20 cellular contexts compared by ENCODE assay signal in genomic region chr1:66366618-66367017, GRCh38.
DNase-seq lines count a peak whose midpoint lies in the region; ATAC-seq and TF ChIP-seq lines count a peak whose summit lies in the region.
"Had no signal": no experiment of that assay in that cellular context is flagged by ENCODE, and none has a peak within 500 bp of the region (broad histone marks: within the 10 kb centered on the region; RNA-seq: fewer than 3 reads in every experiment).

No MANE protein-coding gene starts in this region.

- no peak overlapping the region for H3K27ac ChIP-seq in caudate nucleus (ENCODE audit: low read depth, low read length)
- H3K27ac ChIP-seq: colonic mucosa had no signal

- peaks cover 7% of the 10 kb centered on the region for H3K9me3 Mint-ChIP-seq in activated CD4-positive, alpha-beta T cell treated with anti-CD3 and anti-CD28 coated beads, Interleukin-2, amount 10 ng/mL, durations not matched to agents 24 days and 14 days
- no peaks in the 10 kb centered on the region for H3K9me3 Mint-ChIP-seq in HFFc6
- no peaks in the 10 kb centered on the region for H3K9me3 Mint-ChIP-seq in activated T-helper 17 cell treated with anti-CD3 and anti-CD28 coated beads, Interleukin-2, amount 50 U/mL, for 72 hours
- peaks cover 5% of the 10 kb centered on the region for H3K9me3 Mint-ChIP-seq in natural killer cell treated with Interleukin-12 subunit alpha and Interleukin-12 subunit beta and Interleukin-15 and Interleukin-18, amount 100 ng/mL, for 72 hours

- peak overlapping the region; percentile 75 for H3K27ac Mint-ChIP-seq in activated CD4-positive, alpha-beta T cell treated with anti-CD3 and anti-CD28 coated beads, Interleukin-2, amount 10 ng/mL, durations not matched to agents 24 days and 14 days
- H3K27ac Mint-ChIP-seq in HFFc6: peak overlapping the region; percentile 39
- peak overlapping the region; percentile 93 for H3K27ac Mint-ChIP-seq in activated T-helper 17 cell treated with anti-CD3 and anti-CD28 coated beads, Interleukin-2, amount 50 U/mL, for 72 hours
- peak overlapping the region; percentile 63 to 84 for H3K27ac Mint-ChIP-seq in natural killer cell treated with Interleukin-12 subunit alpha and Interleukin-12 subunit beta and Interleukin-15 and Interleukin-18, amount 100 ng/mL, for 72 hours
- H3K27ac Mint-ChIP-seq: type B pancreatic cell had no signal

- intact Hi-C loops in activated CD4-positive, alpha-beta T cell treated with anti-CD3 and anti-CD28 coated beads, Interleukin-2, amount 10 ng/mL, durations not matched to agents 24 days and 14 days (cut with micrococcal nuclease): no loop called here

- peak; percentile 22 for ATAC-seq in activated T-helper 17 cell treated with anti-CD3 and anti-CD28 coated beads, Interleukin-2, amount 50 U/mL, for 72 hours (replicated peaks)
- ATAC-seq in natural killer cell treated with Interleukin-12 subunit alpha and Interleukin-12 subunit beta and Interleukin-15 and Interleukin-18, amount 100 ng/mL, for 72 hours: peak in 1 of 2 donors; percentile 45
- ATAC-seq in GM21786 (IDR thresholded peaks at IDR 0.05; ENCODE audit: unreplicated experiment): no peak
- ATAC-seq: Panc1 had no signal

- peaks cover 59% of the 10 kb centered on the region for H3K4me1 Mint-ChIP-seq in activated CD4-positive, alpha-beta T cell treated with anti-CD3 and anti-CD28 coated beads, Interleukin-2, amount 10 ng/mL, durations not matched to agents 24 days and 14 days
- H3K4me1 Mint-ChIP-seq in HFFc6 (ENCODE audit: low read depth): peaks cover 97% of the 10 kb centered on the region
- peaks cover 67% of the 10 kb centered on the region for H3K4me1 Mint-ChIP-seq in activated T-helper 17 cell treated with anti-CD3 and anti-CD28 coated beads, Interleukin-2, amount 50 U/mL, for 72 hours
- peaks cover 44 to 68% of the 10 kb centered on the region in 2 donors for H3K4me1 Mint-ChIP-seq in natural killer cell treated with Interleukin-12 subunit alpha and Interleukin-12 subunit beta and Interleukin-15 and Interleukin-18, amount 100 ng/mL, for 72 hours (ENCODE audit: low read depth in 2 of 2)

- no peak for DNase-seq in activated CD4-positive, alpha-beta T cell treated with anti-CD3 and anti-CD28 coated beads, Interleukin-2, amount 10 ng/mL, durations not matched to agents 24 days and 14 days
- no peak for DNase-seq in activated CD4-positive, alpha-beta T cell treated with anti-CD3 and anti-CD28 coated beads, Interleukin-2, amount 50 U/mL, for 48 hours
- DNase-seq in HFFc6 (no peak), RPMI8226 (no peak), caudate nucleus (lab: John Stamatoyannopoulos, UW) (no peak)
- DNase-seq in natural killer cell treated with Interleukin-12 subunit alpha and Interleukin-12 subunit beta and Interleukin-15 and Interleukin-18, amount 100 ng/mL, for 72 hours (ENCODE audit: low spot score): no peak
- DNase-seq: activated CD4-positive, alpha-beta T cell treated with anti-CD3 and anti-CD28 coated beads, Interleukin-2, amount 50 U/mL, for 1 hour; activated effector memory CD4-positive, alpha-beta T cell treated with Interleukin-2 at 50 U/mL for 16 hours; C1 segment of cervical spinal cord; colonic mucosa; DMS79; foreskin fibroblast; NCI-H1105 treated with DMSO at 0.1 percent for 48 hours; NCI-H2171 treated with DMSO at 0.1 percent for 48 hours; NCI-H748 treated with DMSO at 0.1 percent for 48 hours; SK-N-SH had no signal

- H3K36me3 Mint-ChIP-seq in activated CD4-positive, alpha-beta T cell treated with anti-CD3 and anti-CD28 coated beads, Interleukin-2, amount 10 ng/mL, durations not matched to agents 24 days and 14 days (ENCODE audit: low read depth): peaks cover 79% of the 10 kb centered on the region
- peaks cover 88% of the 10 kb centered on the region for H3K36me3 Mint-ChIP-seq in HFFc6 (ENCODE audit: low read depth)
- H3K36me3 Mint-ChIP-seq in activated T-helper 17 cell treated with anti-CD3 and anti-CD28 coated beads, Interleukin-2, amount 50 U/mL, for 72 hours (ENCODE audit: low read depth): peaks cover 100% of the 10 kb centered on the region
- peaks cover 84% of the 10 kb centered on the region for H3K36me3 Mint-ChIP-seq in natural killer cell treated with Interleukin-12 subunit alpha and Interleukin-12 subunit beta and Interleukin-15 and Interleukin-18, amount 100 ng/mL, for 72 hours

- H3K4me3 Mint-ChIP-seq in activated CD4-positive, alpha-beta T cell treated with anti-CD3 and anti-CD28 coated beads, Interleukin-2, amount 10 ng/mL, durations not matched to agents 24 days and 14 days: no peak overlapping the region
- no peak overlapping the region; the same call in 1 of the 2 replicates for H3K4me3 Mint-ChIP-seq in HFFc6
- peak overlapping the region; percentile 79 for H3K4me3 Mint-ChIP-seq in activated T-helper 17 cell treated with anti-CD3 and anti-CD28 coated beads, Interleukin-2, amount 50 U/mL, for 72 hours
- peak overlapping the region; percentile 43 for H3K4me3 Mint-ChIP-seq in natural killer cell treated with Interleukin-12 subunit alpha and Interleukin-12 subunit beta and Interleukin-15 and Interleukin-18, amount 100 ng/mL, for 72 hours
- H3K4me3 Mint-ChIP-seq: type B pancreatic cell had no signal

- TF ChIP-seq CTCF in HFFc6 (IDR thresholded peaks at IDR 0.05): no peak

- H3K27me3 Mint-ChIP-seq in activated CD4-positive, alpha-beta T cell treated with anti-CD3 and anti-CD28 coated beads, Interleukin-2, amount 10 ng/mL, durations not matched to agents 24 days and 14 days: no peaks in the 10 kb centered on the region
- H3K27me3 Mint-ChIP-seq in HFFc6 (ENCODE audit: insufficient read depth): peaks cover 18% of the 10 kb centered on the region
- H3K27me3 Mint-ChIP-seq in activated T-helper 17 cell treated with anti-CD3 and anti-CD28 coated beads, Interleukin-2, amount 50 U/mL, for 72 hours: no peaks in the 10 kb centered on the region
- H3K27me3 Mint-ChIP-seq in natural killer cell treated with Interleukin-12 subunit alpha and Interleukin-12 subunit beta and Interleukin-15 and Interleukin-18, amount 100 ng/mL, for 72 hours: no peaks in the 10 kb centered on the region
- H3K27me3 Mint-ChIP-seq: type B pancreatic cell had no signal

Comparison
In these comparisons a context has a peak if more than half of its experiments do, and no peak if none do; other contexts are left out.
1. H3K27ac Mint-ChIP-seq: peak in every context shown above with its lines; median percentile 93 in activated T-helper 17 cell treated with anti-CD3 and anti-CD28 coated beads, Interleukin-2, amount 50 U/mL, for 72 hours; 75 in activated CD4-positive, alpha-beta T cell treated with anti-CD3 and anti-CD28 coated beads, Interleukin-2, amount 10 ng/mL, durations not matched to agents 24 days and 14 days; 74 in natural killer cell treated with Interleukin-12 subunit alpha and Interleukin-12 subunit beta and Interleukin-15 and Interleukin-18, amount 100 ng/mL, for 72 hours; 39 in HFFc6.
2. H3K4me3 Mint-ChIP-seq: peak in activated T-helper 17 cell treated with anti-CD3 and anti-CD28 coated beads, Interleukin-2, amount 50 U/mL, for 72 hours (single experiment) and natural killer cell treated with Interleukin-12 subunit alpha and Interleukin-12 subunit beta and Interleukin-15 and Interleukin-18, amount 100 ng/mL, for 72 hours (single experiment); none in activated CD4-positive, alpha-beta T cell treated with anti-CD3 and anti-CD28 coated beads, Interleukin-2, amount 10 ng/mL, durations not matched to agents 24 days and 14 days (single experiment) and HFFc6 (single experiment).